1 cellular context compared by ENCODE assay signal in the genomic region with DNA sequence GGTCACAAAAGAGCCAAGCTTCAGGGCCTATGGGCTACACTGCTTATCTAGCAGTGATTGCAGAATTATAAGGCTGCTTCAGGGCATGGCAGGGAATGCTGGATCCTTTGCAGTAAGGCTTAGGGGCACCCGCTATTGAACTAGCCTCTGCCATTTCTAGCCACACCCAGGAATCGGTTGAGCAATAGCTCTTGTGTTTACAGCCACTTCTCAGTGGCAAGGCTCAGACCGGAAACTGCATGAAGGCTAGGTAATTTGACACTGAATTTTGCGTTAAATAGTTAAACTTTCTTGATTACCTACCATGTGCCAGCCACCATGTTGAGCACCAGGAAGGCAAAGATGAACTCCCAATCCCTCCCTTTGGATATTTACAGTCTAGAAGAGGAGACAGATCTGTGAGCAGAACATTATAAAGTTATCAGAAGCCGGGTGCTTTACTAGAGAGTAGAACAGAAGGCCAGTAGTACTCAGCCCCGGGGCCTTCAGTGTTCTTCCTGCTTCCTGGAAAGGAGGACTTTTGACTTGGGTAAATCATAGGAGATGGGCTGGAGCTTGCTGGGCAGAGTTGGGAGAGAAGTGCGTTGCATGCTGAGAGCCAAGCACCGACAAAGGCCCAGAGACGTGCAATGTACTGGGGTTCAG.
TF ChIP-seq lines count a peak whose summit lies in the region.

No MANE protein-coding gene starts in this region.

TF ChIP-seq in HepG2, 621 proteins besides CTCF, POLR2A, EP300 and RAD21 (continued from another document and continues in another):
- TF ChIP-seq, protein P1, sequence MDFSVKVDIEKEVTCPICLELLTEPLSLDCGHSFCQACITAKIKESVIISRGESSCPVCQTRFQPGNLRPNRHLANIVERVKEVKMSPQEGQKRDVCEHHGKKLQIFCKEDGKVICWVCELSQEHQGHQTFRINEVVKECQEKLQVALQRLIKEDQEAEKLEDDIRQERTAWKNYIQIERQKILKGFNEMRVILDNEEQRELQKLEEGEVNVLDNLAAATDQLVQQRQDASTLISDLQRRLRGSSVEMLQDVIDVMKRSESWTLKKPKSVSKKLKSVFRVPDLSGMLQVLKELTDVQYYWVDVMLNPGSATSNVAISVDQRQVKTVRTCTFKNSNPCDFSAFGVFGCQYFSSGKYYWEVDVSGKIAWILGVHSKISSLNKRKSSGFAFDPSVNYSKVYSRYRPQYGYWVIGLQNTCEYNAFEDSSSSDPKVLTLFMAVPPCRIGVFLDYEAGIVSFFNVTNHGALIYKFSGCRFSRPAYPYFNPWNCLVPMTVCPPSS (IDR thresholded peaks at IDR 0.05) = no peak
- TF ChIP-seq ZNF780A (CRISPR knock-in tag; IDR thresholded peaks at IDR 0.05) (no peak), ZNF234 (CRISPR knock-in tag; conservative IDR thresholded peaks at IDR 0.05) (no peak), EED (CRISPR knock-in tag; IDR thresholded peaks at IDR 0.05) (no peak), HMGXB4 (CRISPR knock-in tag; IDR thresholded peaks at IDR 0.05; ENCODE audit: borderline replicate concordance in 1 of 2, low read depth in 1 of 2) (no peak), PAWR (CRISPR knock-in tag; IDR thresholded peaks at IDR 0.05; ENCODE audit: borderline replicate concordance) (no peak), ZNF33A (CRISPR knock-in tag; IDR thresholded peaks at IDR 0.05; ENCODE audit: borderline replicate concordance) (no peak), ZNF136 (CRISPR knock-in tag; IDR thresholded peaks at IDR 0.05; ENCODE audit: low read depth) (no peak), SMC3 (IDR thresholded peaks at IDR 0.05; ENCODE audit: low read length) (no peak; the same call in 1 of the 2 replicates), CBX2 (IDR thresholded peaks at IDR 0.05; ENCODE audit: low read depth, low read length) (no peak), CBX2 (CRISPR knock-in tag; IDR thresholded peaks at IDR 0.05; ENCODE audit: low read depth) (no peak), MBNL3 (CRISPR knock-in tag; conservative IDR thresholded peaks at IDR 0.05) (no peak), ZSCAN30 (CRISPR knock-in tag; IDR thresholded peaks at IDR 0.05) (no peak), ELF4 (CRISPR knock-in tag; IDR thresholded peaks at IDR 0.05; ENCODE audit: borderline replicate concordance) (peak; percentile 77), HMGXB3 (CRISPR knock-in tag; IDR thresholded peaks at IDR 0.05; ENCODE audit: borderline replicate concordance) (no peak), SETDB1 (CRISPR knock-in tag; IDR thresholded peaks at IDR 0.05; ENCODE audit: borderline replicate concordance) (no peak), TCF12 (IDR thresholded peaks at IDR 0.05) (no peak), TCF12 (CRISPR knock-in tag; IDR thresholded peaks at IDR 0.05) (no peak), TAF15 (IDR thresholded peaks at IDR 0.05; ENCODE audit: low read depth, low read length, poor library complexity, severe bottlenecking) (no peak), CENPX (CRISPR knock-in tag; IDR thresholded peaks at IDR 0.05) (no peak), KDM1A (CRISPR knock-in tag; IDR thresholded peaks at IDR 0.05) (0 out of 2 replicates have a peak, but pooled peaks have one; percentile 9), YEATS2 (CRISPR knock-in tag; IDR thresholded peaks at IDR 0.05; ENCODE audit: borderline replicate concordance) (peak; percentile 61; the same call in 1 of the 2 replicates), IKZF1 (IDR thresholded peaks at IDR 0.05) (no peak), NR1H2 (CRISPR knock-in tag; IDR thresholded peaks at IDR 0.05; ENCODE audit: borderline replicate concordance, low read depth) (no peak), NFYC (CRISPR knock-in tag; IDR thresholded peaks at IDR 0.05) (no peak), ZNF251 (CRISPR knock-in tag; IDR thresholded peaks at IDR 0.05) (no peak), RARG (CRISPR knock-in tag; IDR thresholded peaks at IDR 0.05; ENCODE audit: low read depth) (no peak), SRY (CRISPR knock-in tag; IDR thresholded peaks at IDR 0.05) (no peak), RBM39 (IDR thresholded peaks at IDR 0.05; ENCODE audit: low read depth, low read length, poor library complexity, severe bottlenecking) (no peak), ARNTL (CRISPR knock-in tag; IDR thresholded peaks at IDR 0.05) (no peak), ZNF605 (CRISPR knock-in tag; IDR thresholded peaks at IDR 0.05) (no peak; the same call in 1 of the 2 replicates), SIN3B (IDR thresholded peaks at IDR 0.05; ENCODE audit: low read length) (no peak), TP53 (CRISPR knock-in tag; conservative IDR thresholded peaks at IDR 0.05) (no peak), BRCA1 (CRISPR knock-in tag; IDR thresholded peaks at IDR 0.05) (no peak), ZNF484 (CRISPR knock-in tag; IDR thresholded peaks at IDR 0.05; ENCODE audit: borderline replicate concordance, low read depth) (no peak), EZH2 (conservative IDR thresholded peaks at IDR 0.05; ENCODE audit: low read depth, low read length) (no peak), ZNF660 (CRISPR knock-in tag; IDR thresholded peaks at IDR 0.05; ENCODE audit: borderline replicate concordance, low read depth) (no peak), THRA (CRISPR knock-in tag; IDR thresholded peaks at IDR 0.05; ENCODE audit: borderline replicate concordance) (peak; percentile 41; the same call in 1 of the 2 replicates)
- TF ChIP-seq, protein P2, sequence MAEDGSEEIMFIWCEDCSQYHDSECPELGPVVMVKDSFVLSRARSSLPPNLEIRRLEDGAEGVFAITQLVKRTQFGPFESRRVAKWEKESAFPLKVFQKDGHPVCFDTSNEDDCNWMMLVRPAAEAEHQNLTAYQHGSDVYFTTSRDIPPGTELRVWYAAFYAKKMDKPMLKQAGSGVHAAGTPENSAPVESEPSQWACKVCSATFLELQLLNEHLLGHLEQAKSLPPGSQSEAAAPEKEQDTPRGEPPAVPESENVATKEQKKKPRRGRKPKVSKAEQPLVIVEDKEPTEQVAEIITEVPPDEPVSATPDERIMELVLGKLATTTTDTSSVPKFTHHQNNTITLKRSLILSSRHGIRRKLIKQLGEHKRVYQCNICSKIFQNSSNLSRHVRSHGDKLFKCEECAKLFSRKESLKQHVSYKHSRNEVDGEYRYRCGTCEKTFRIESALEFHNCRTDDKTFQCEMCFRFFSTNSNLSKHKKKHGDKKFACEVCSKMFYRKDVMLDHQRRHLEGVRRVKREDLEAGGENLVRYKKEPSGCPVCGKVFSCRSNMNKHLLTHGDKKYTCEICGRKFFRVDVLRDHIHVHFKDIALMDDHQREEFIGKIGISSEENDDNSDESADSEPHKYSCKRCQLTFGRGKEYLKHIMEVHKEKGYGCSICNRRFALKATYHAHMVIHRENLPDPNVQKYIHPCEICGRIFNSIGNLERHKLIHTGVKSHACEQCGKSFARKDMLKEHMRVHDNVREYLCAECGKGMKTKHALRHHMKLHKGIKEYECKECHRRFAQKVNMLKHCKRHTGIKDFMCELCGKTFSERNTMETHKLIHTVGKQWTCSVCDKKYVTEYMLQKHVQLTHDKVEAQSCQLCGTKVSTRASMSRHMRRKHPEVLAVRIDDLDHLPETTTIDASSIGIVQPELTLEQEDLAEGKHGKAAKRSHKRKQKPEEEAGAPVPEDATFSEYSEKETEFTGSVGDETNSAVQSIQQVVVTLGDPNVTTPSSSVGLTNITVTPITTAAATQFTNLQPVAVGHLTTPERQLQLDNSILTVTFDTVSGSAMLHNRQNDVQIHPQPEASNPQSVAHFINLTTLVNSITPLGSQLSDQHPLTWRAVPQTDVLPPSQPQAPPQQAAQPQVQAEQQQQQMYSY (CRISPR knock-in tag; IDR thresholded peaks at IDR 0.05) = no peak
- TF ChIP-seq, protein P3, sequence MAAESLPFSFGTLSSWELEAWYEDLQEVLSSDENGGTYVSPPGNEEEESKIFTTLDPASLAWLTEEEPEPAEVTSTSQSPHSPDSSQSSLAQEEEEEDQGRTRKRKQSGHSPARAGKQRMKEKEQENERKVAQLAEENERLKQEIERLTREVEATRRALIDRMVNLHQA (CRISPR knock-in tag; IDR thresholded peaks at IDR 0.05) = no peak
- TF ChIP-seq, protein P4, sequence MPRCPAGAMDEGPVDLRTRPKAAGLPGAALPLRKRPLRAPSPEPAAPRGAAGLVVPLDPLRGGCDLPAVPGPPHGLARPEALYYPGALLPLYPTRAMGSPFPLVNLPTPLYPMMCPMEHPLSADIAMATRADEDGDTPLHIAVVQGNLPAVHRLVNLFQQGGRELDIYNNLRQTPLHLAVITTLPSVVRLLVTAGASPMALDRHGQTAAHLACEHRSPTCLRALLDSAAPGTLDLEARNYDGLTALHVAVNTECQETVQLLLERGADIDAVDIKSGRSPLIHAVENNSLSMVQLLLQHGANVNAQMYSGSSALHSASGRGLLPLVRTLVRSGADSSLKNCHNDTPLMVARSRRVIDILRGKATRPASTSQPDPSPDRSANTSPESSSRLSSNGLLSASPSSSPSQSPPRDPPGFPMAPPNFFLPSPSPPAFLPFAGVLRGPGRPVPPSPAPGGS (CRISPR knock-in tag; IDR thresholded peaks at IDR 0.05) = no peak
